9 cellular contexts compared by ENCODE assay signal in genomic region chr7:37342665-37343471, GRCh38.
DNase-seq lines count a peak whose midpoint lies in the region; ATAC-seq and TF ChIP-seq lines count a peak whose summit lies in the region.
"Had no signal": no experiment of that assay in that cellular context is flagged by ENCODE, and none has a peak within 500 bp of the region (broad histone marks: within the 10 kb centered on the region; RNA-seq: fewer than 3 reads in every experiment).

No MANE protein-coding gene starts in this region.

- TF ChIP-seq CTCF in transverse colon (IDR thresholded peaks at IDR 0.05) (no peak), uterus (IDR thresholded peaks at IDR 0.05) (no peak)

- DNase-seq in RPMI8226 (peak; percentile 88), activated gamma-delta T cell (lab: John Stamatoyannopoulos, UW) (peak; percentile 12), naive B cell (peak; percentile 76), transverse colon (peak; percentile 51), uterus (no peak), NCI-H1930 (lab: John Stamatoyannopoulos, UW) (no peak)

- ATAC-seq in GM18517 (IDR thresholded peaks at IDR 0.05; ENCODE audit: unreplicated experiment) (peak; percentile 66), HG02884 (IDR thresholded peaks at IDR 0.05; ENCODE audit: unreplicated experiment) (peak; percentile 59), naive B cell (ENCODE audit: low read depth in 2 of 2) (peak; percentile 95 to 97)
- ATAC-seq: Panc1 had no signal

- H3K9me3 Mint-ChIP-seq in naive B cell: no peaks in the 10 kb centered on the region

- peak overlapping the region; percentile 89 to 98 (median 94) for H3K27ac Mint-ChIP-seq in naive B cell

- no peak for TF ChIP-seq EP300 in transverse colon (IDR thresholded peaks at IDR 0.05; ENCODE audit: low read depth)

- H3K27me3 Mint-ChIP-seq in naive B cell: no peaks in the 10 kb centered on the region

- H3K36me3 ChIP-seq in transverse colon (no peaks in the 10 kb centered on the region), uterus (no peaks in the 10 kb centered on the region)

- TF ChIP-seq POLR2A in transverse colon (IDR thresholded peaks at IDR 0.05) (no peak), uterus (IDR thresholded peaks at IDR 0.05) (no peak)

- H3K36me3 Mint-ChIP-seq in naive B cell: no peaks in the 10 kb centered on the region

- H3K4me3 ChIP-seq in transverse colon: peak overlapping the region in 1 of 4 donors; percentile 29
- no peak overlapping the region for H3K4me3 ChIP-seq in uterus

- no peaks in the 10 kb centered on the region for H3K9me3 ChIP-seq in transverse colon
- H3K9me3 ChIP-seq in uterus: no peaks in the 10 kb centered on the region

- in situ Hi-C loops in transverse colon (cut with MboI; ENCODE audit: low pct_ligation_motif_present in 1 of 4, low pct_unique_long_range_greater_than_20kb in 1 of 4, low sequenced_read_pairs in 3 of 4): no loop called here

- H3K4me1 Mint-ChIP-seq in naive B cell: peaks cover 38 to 86% (median 49%) of the 10 kb centered on the region in 3 donors

- peak overlapping the region; percentile 83 to 96 (median 94) for H3K4me3 Mint-ChIP-seq in naive B cell

- H3K27me3 ChIP-seq in transverse colon (no peaks in the 10 kb centered on the region), uterus (no peaks in the 10 kb centered on the region)

- peaks cover 0 to 11% (median 0%) of the 10 kb centered on the region in 4 donors for H3K4me1 ChIP-seq in transverse colon
- H3K4me1 ChIP-seq in uterus: no peaks in the 10 kb centered on the region

- intact Hi-C loops in transverse colon (cut with DNase I; ENCODE audit: low total_unique reads) (no loop called here), uterus (cut with DNase I; ENCODE audit: low total_unique reads) (no loop called here)

- 64 to 70% methylated on average over 6 to 20 of the region's 20 CpGs for WGBS in transverse colon (ENCODE audit: low coverage in 1 of 2), 2 donors

- H3K27ac ChIP-seq in transverse colon: peak overlapping the region; percentile 22 to 65 (median 56)
- no peak overlapping the region for H3K27ac ChIP-seq in uterus

Comparison
In these comparisons a context has a peak if more than half of its experiments do, and no peak if none do; other contexts are left out.
1. DNase-seq: peak in RPMI8226 (single experiment), activated gamma-delta T cell (single experiment), naive B cell (single experiment) and transverse colon (single experiment); none in uterus (0 of 2) and NCI-H1930 (0 of 2).
2. H3K27ac ChIP-seq: peak in transverse colon (4 of 4); none in uterus (0 of 2).
3. Peak in every context shown above with its lines, with median percentiles within 50 percentile points of each other: ATAC-seq.